In the genomic region with DNA sequence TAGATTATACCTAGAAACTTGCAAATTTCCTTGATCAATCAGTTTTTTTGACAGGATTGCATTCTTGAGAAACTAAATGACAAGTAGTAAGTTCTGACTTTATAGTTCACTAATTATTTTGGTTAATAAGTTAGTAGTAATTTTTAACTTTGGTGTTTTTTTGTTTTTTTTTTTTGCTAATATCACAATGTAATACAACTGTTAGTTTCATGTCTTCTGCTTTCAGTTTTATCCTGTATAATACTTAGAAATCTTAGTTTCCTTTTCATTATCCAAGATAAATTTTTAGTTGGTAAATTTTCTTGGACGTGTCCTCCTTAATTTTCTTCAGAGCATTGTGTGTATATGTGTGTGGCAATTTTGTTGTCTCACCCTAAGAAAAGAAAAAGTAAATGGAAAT, we compare ENCODE assay signal across 26 cellular contexts.
"Had no signal": no experiment of that assay in that cellular context is flagged by ENCODE, and none has a peak within 500 bp of the region (broad histone marks: within the 10 kb centered on the region; RNA-seq: fewer than 3 reads in every experiment).

No MANE protein-coding gene starts in this region.

- H3K27me3 ChIP-seq: colonic mucosa, esophagus squamous epithelium, neutrophil, right lobe of liver, suprapubic skin, transverse colon, upper lobe of right lung, uterus had no signal

- H3K27ac Mint-ChIP-seq: dendritic cell treated with granulocyte-macrophage colony-stimulating factor and Interleukin-4, amounts not matched to agents 40 ng/mL and 50 ng/mL, for 4 days; naive thymus-derived CD8-positive, alpha-beta T cell; progenitor cell of endocrine pancreas; stimulated activated naive B cell treated with anti-CD40 and anti-IgM and Interleukin-4, amounts not matched to agents 10 μg/mL and 1 μg/mL and 100 μg/mL, for 72 hours had no signal

- H3K4me1 ChIP-seq: colonic mucosa, lower lobe of right lung, parathyroid adenoma, right lobe of liver, suprapubic skin, upper lobe of right lung, uterus had no signal

- H3K27me3 Mint-ChIP-seq: dendritic cell treated with granulocyte-macrophage colony-stimulating factor and Interleukin-4, amounts not matched to agents 40 ng/mL and 50 ng/mL, for 4 days; effector memory CD8-positive, alpha-beta T cell; naive thymus-derived CD8-positive, alpha-beta T cell; progenitor cell of endocrine pancreas; stimulated activated naive B cell treated with anti-CD40 and anti-IgM and Interleukin-4, amounts not matched to agents 10 μg/mL and 1 μg/mL and 100 μg/mL, for 72 hours; stimulated activated naive CD8-positive, alpha-beta T cell treated with anti-CD3 and anti-CD28 coated beads, Interleukin-15, amount 100 ng/mL, for 72 hours had no signal

- FAIRE-seq: endometrium, small intestine had no signal

- H3K27ac ChIP-seq: colonic mucosa, left ventricle myocardium inferior, lower lobe of right lung, neutrophil, parathyroid adenoma, right lobe of liver, suprapubic skin, transverse colon, upper lobe of right lung, uterus had no signal

- H3K4me3 ChIP-seq: colonic mucosa, esophagus squamous epithelium, left ventricle myocardium inferior, lower lobe of right lung, right lobe of liver, suprapubic skin, transverse colon, upper lobe of right lung, uterus had no signal

- H3K9me3 ChIP-seq: colonic mucosa, esophagus squamous epithelium, lower lobe of right lung, neutrophil, right lobe of liver, suprapubic skin, transverse colon, upper lobe of right lung, uterus had no signal

- ATAC-seq: effector memory CD8-positive, alpha-beta T cell; left colon; lower lobe of right lung; naive thymus-derived CD8-positive, alpha-beta T cell; right lobe of liver; stimulated activated naive B cell treated with anti-CD40 and anti-IgM and Interleukin-4, amounts not matched to agents 10 μg/mL and 1 μg/mL and 100 μg/mL, for 72 hours; stimulated activated naive CD8-positive, alpha-beta T cell treated with anti-CD3 and anti-CD28 coated beads, Interleukin-15, amount 100 ng/mL, for 72 hours; upper lobe of right lung had no signal

- DNase-seq: colonic mucosa; effector memory CD8-positive, alpha-beta T cell; erythroblast; esophagus squamous epithelium; foreskin melanocyte; glutamatergic neuron; kidney glomerular epithelial cell; left colon; left ventricle myocardium inferior; lower lobe of right lung; naive thymus-derived CD8-positive, alpha-beta T cell; right lobe of liver; small intestine; stimulated activated CD4-positive, alpha-beta T cell treated with anti-CD3 and anti-CD28 coated beads, Interleukin-15, amount 100 ng/mL, for 24 hours; stimulated activated CD4-positive, alpha-beta T cell treated with anti-CD3 and anti-CD28 coated beads, Interleukin-2, amount 100 ng/mL, for 48 hours; stimulated activated naive B cell treated with anti-CD40 and anti-IgM and Interleukin-4, amounts not matched to agents 10 μg/mL and 1 μg/mL and 100 μg/mL, for 72 hours; stimulated activated naive CD8-positive, alpha-beta T cell treated with anti-CD3 and anti-CD28 coated beads, Interleukin-15, amount 100 ng/mL, for 72 hours; transverse colon; upper lobe of right lung; uterus had no signal

- H3K4me3 Mint-ChIP-seq: dendritic cell treated with granulocyte-macrophage colony-stimulating factor and Interleukin-4, amounts not matched to agents 40 ng/mL and 50 ng/mL, for 4 days; effector memory CD8-positive, alpha-beta T cell; naive thymus-derived CD8-positive, alpha-beta T cell; stimulated activated naive B cell treated with anti-CD40 and anti-IgM and Interleukin-4, amounts not matched to agents 10 μg/mL and 1 μg/mL and 100 μg/mL, for 72 hours; stimulated activated naive CD8-positive, alpha-beta T cell treated with anti-CD3 and anti-CD28 coated beads, Interleukin-15, amount 100 ng/mL, for 72 hours had no signal

- H3K36me3 ChIP-seq: colonic mucosa, esophagus squamous epithelium, lower lobe of right lung, neutrophil, right lobe of liver, suprapubic skin, transverse colon, upper lobe of right lung, uterus had no signal
